Comparison of ENCODE assay signal across 15 cellular contexts in genomic region chr7:6162331-6162620, GRCh38. TPM values are rescaled to one million over a fixed set of nuclear protein-coding genes. Genes with fewer than 3 reads are reported as not detected.
DNase-seq lines count a peak whose midpoint lies in the region; ATAC-seq and TF ChIP-seq lines count a peak whose summit lies in the region.
"Had no signal": no experiment of that assay in that cellular context is flagged by ENCODE, and none has a peak within 500 bp of the region (broad histone marks: within the 10 kb centered on the region; RNA-seq: fewer than 3 reads in every experiment).

No MANE protein-coding gene starts in this region.

- H3K9me3 ChIP-seq in body of pancreas (no peaks in the 10 kb centered on the region), skeletal muscle tissue (ENCODE audit: control insufficient read depth in 3 of 3, low read length in 3 of 3) (no peaks in the 10 kb centered on the region), PC-3 (ENCODE audit: low read length) (no peaks in the 10 kb centered on the region)
- H3K9me3 ChIP-seq: SJSA1 had no signal

- peak; percentile 26 for DNase-seq in CD14-positive monocyte (ENCODE audit: low spot score)
- DNase-seq in body of pancreas = peak in 1 of 4 donors; percentile 33
- DNase-seq in left ventricle myocardium superior = peak; percentile 76
- DNase-seq in PC-3 = no peak
- no peak for DNase-seq in SHP77 treated with DMSO at 0.1 percent for 48 hours (lab: John Stamatoyannopoulos, UW)
- DNase-seq: foreskin keratinocyte; GDM1; NCI-H1694; NCI-H446; occipital lobe; stimulated activated naive CD8-positive, alpha-beta T cell treated with anti-CD3 and anti-CD28 coated beads, Interleukin-15, amount 100 ng/mL, for 72 hours had no signal

- H3K36me3 ChIP-seq in body of pancreas (replicated peaks in 1 of 2; ENCODE audit: insufficient read depth in 1 of 2, low read depth in 2 of 2) (peaks cover 0 to 4% of the 10 kb centered on the region in 2 donors), skeletal muscle tissue (ENCODE audit: control insufficient read depth in 3 of 3, insufficient read depth in 3 of 3, low read length in 3 of 3) (peaks cover 33 to 47% (median 34%) of the 10 kb centered on the region in 3 donors), PC-3 (ENCODE audit: low read depth, low read length) (peaks cover 20% of the 10 kb centered on the region; the same call in 1 of the 2 replicates)

- H2AFZ ChIP-seq in PC-3 (ENCODE audit: low read length) = no peak overlapping the region

- H3K27me3 ChIP-seq in body of pancreas = no peaks in the 10 kb centered on the region
- no peaks in the 10 kb centered on the region for H3K27me3 ChIP-seq in skeletal muscle tissue (ENCODE audit: control insufficient read depth in 3 of 3, insufficient read depth in 3 of 3, low read length in 3 of 3)
- H3K27me3 ChIP-seq in PC-3 (ENCODE audit: low read length) = no peaks in the 10 kb centered on the region
- H3K27me3 ChIP-seq: foreskin keratinocyte, SJSA1 had no signal

- no peaks in the 10 kb centered on the region for H3K4me1 Mint-ChIP-seq in CD14-positive monocyte
- H3K4me1 Mint-ChIP-seq: stimulated activated naive CD8-positive, alpha-beta T cell treated with anti-CD3 and anti-CD28 coated beads, Interleukin-15, amount 100 ng/mL, for 72 hours had no signal

- H3K27ac ChIP-seq in body of pancreas (no peak overlapping the region), skeletal muscle tissue (ENCODE audit: low read depth, low read length) (peak overlapping the region; percentile 72), PC-3 (ENCODE audit: low read length) (no peak overlapping the region)
- H3K27ac ChIP-seq: foreskin keratinocyte, SJSA1 had no signal

- H3K9ac ChIP-seq in skeletal muscle tissue (ENCODE audit: low read depth in 1 of 3, low read length in 3 of 3) (peak overlapping the region in 1 of 3 donors; percentile 35), PC-3 (ENCODE audit: low read length) (no peak overlapping the region)

- TF ChIP-seq CTCF in CD14-positive monocyte (IDR thresholded peaks at IDR 0.05) (no peak), body of pancreas (IDR thresholded peaks at IDR 0.05) (no peak), PC-3 (conservative IDR thresholded peaks at IDR 0.05; ENCODE audit: low read depth, low read length) (no peak)

- no peaks in the 10 kb centered on the region for H3K79me2 ChIP-seq in PC-3 (ENCODE audit: low read length)

- POLR2A ChIA-PET in PC-3 (lab: Charles Lee; ENCODE audit: unreplicated experiment) = no interaction called here

- ATAC-seq in body of pancreas = peak; percentile 56
- ATAC-seq in left ventricle myocardium superior = peak; percentile 69
- no peak for ATAC-seq in HG02763 (IDR thresholded peaks at IDR 0.05; ENCODE audit: unreplicated experiment)
- no peak for ATAC-seq in PC-3
- ATAC-seq in HG02759 (IDR thresholded peaks at IDR 0.05; ENCODE audit: unreplicated experiment) = no peak
- ATAC-seq: foreskin keratinocyte; stimulated activated naive CD8-positive, alpha-beta T cell treated with anti-CD3 and anti-CD28 coated beads, Interleukin-15, amount 100 ng/mL, for 72 hours had no signal

- H3K4me1 ChIP-seq in body of pancreas (no peaks in the 10 kb centered on the region), skeletal muscle tissue (ENCODE audit: control insufficient read depth in 3 of 3, insufficient read depth in 3 of 3, low read length in 3 of 3) (peaks cover 14 to 27% (median 22%) of the 10 kb centered on the region in 3 donors), PC-3 (ENCODE audit: insufficient read depth, low read length) (no peaks in the 10 kb centered on the region)
- H3K4me1 ChIP-seq: foreskin keratinocyte, SJSA1 had no signal

- H3K9me2 ChIP-seq in PC-3 (replicated peaks; ENCODE audit: low read length) = no peaks in the 10 kb centered on the region

- no peak overlapping the region for H3K4me2 ChIP-seq in PC-3 (ENCODE audit: low read length)

- no peak overlapping the region for H3K4me3 ChIP-seq in body of pancreas
- no peak overlapping the region for H3K4me3 ChIP-seq in skeletal muscle tissue (ENCODE audit: low read length in 3 of 3)
- H3K4me3 ChIP-seq in PC-3 (ENCODE audit: low read length) = no peak overlapping the region
- H3K4me3 ChIP-seq: SJSA1 had no signal

- no peak overlapping the region for H3K4me3 Mint-ChIP-seq in CD14-positive monocyte
- H3K4me3 Mint-ChIP-seq: stimulated activated naive CD8-positive, alpha-beta T cell treated with anti-CD3 and anti-CD28 coated beads, Interleukin-15, amount 100 ng/mL, for 72 hours had no signal

- WGBS in body of pancreas, 2 donors = 85 to 89% methylated on average over 8 of the region's 8 CpGs

- peaks cover 54 to 65% of the 10 kb centered on the region in 2 donors for H3K36me3 Mint-ChIP-seq in CD14-positive monocyte

- H4K20me1 ChIP-seq in PC-3 (ENCODE audit: low read length) = no peaks in the 10 kb centered on the region

- TF ChIP-seq POLR2A in body of pancreas (IDR thresholded peaks at IDR 0.05) = no peak

- BruUV-seq in PC-3 (replicated peaks; lab: Mats Ljungman, UMichigan) = no TSS peak

- peaks cover 0 to 2% (median 0%) of the 10 kb centered on the region in 3 donors for H3K27me3 Mint-ChIP-seq in CD14-positive monocyte (ENCODE audit: low read depth in 3 of 3)
- H3K27me3 Mint-ChIP-seq: stimulated activated naive CD8-positive, alpha-beta T cell treated with anti-CD3 and anti-CD28 coated beads, Interleukin-15, amount 100 ng/mL, for 72 hours had no signal

- peak overlapping the region in 1 of 7 donors; percentile 24 for H3K27ac Mint-ChIP-seq in CD14-positive monocyte

- H3K9me3 Mint-ChIP-seq in CD14-positive monocyte = peaks cover 0 to 1% (median 0%) of the 10 kb centered on the region in 7 donors
- H3K9me3 Mint-ChIP-seq: stimulated activated naive CD8-positive, alpha-beta T cell treated with anti-CD3 and anti-CD28 coated beads, Interleukin-15, amount 100 ng/mL, for 72 hours had no signal

- no peaks in the 10 kb centered on the region for H3F3A ChIP-seq in PC-3 (ENCODE audit: low read length, unreplicated experiment)

- CTCF ChIA-PET in PC-3 (lab: Charles Lee) = no interaction called here

- intact Hi-C loops in CD14-positive monocyte (cut with micrococcal nuclease) (loop anchor here (10.0 kb wide), 2 partner anchors 113 to 163 kb away; partner anchors contain the start of gene CYTH3 (in 1 of the 2)), body of pancreas (cut with DNase I) (no loop called here), left ventricle myocardium superior (cut with micrococcal nuclease) (loop anchor here (5.0 kb wide), 1 partner anchor 160 kb away; no protein-coding TSS in a partner anchor), PC-3 (cut with micrococcal nuclease) (no loop called here)

RNA-seq across cellular contexts. Expression of gene USP42, which starts 57.5 kb away (rescaled TPM):
- 1 to 10 TPM; 1.5 to 2.8 TPM for polyA plus RNA-seq in CD14-positive monocyte
- total RNA-seq in body of pancreas (1 to 10 TPM; 7.8 to 9.9 TPM), left ventricle myocardium superior (5.2 TPM), skeletal muscle tissue (4.7 TPM), PC-3 (2014; rRNA removed) (3.9 and 5.6 TPM in 2 replicates)

Comparison
In these comparisons a context has a peak if more than half of its experiments do, and no peak if none do; other contexts are left out.
1. DNase-seq: peak in CD14-positive monocyte (single experiment) and left ventricle myocardium superior (single experiment); none in PC-3 (single experiment) and SHP77 treated with DMSO at 0.1 percent for 48 hours (single experiment).
2. ATAC-seq: peak in body of pancreas (single experiment) and left ventricle myocardium superior (single experiment); none in HG02763 (single experiment), PC-3 (single experiment) and HG02759 (single experiment).
3. intact Hi-C loops: an anchor here in CD14-positive monocyte (10.0 kb wide) and left ventricle myocardium superior (5.0 kb wide); none called in body of pancreas and PC-3.